In genomic region chr18:23938046-23938756, GRCh38 we compare ENCODE assay signal across 16 cellular contexts.
DNase-seq lines count a peak whose midpoint lies in the region; ATAC-seq, FAIRE-seq and TF ChIP-seq lines count a peak whose summit lies in the region.
"Had no signal": no experiment of that assay in that cellular context is flagged by ENCODE, and none has a peak within 500 bp of the region (broad histone marks: within the 10 kb centered on the region; RNA-seq: fewer than 3 reads in every experiment).

No MANE protein-coding gene starts in this region.

- peak overlapping the region in 3 of 4 donors; percentile 14 to 57 (median 32) for H3K4me3 Mint-ChIP-seq in CD4-positive, CD25-positive, alpha-beta regulatory T cell

- H4K20me1 ChIP-seq in K562 (replicated peaks; ENCODE audit: control insufficient read depth, insufficient read depth, low read length) = no peaks in the 10 kb centered on the region

- H3K9ac ChIP-seq in K562 (ENCODE audit: insufficient read depth in 1 of 2, low read depth in 2 of 2, low read length in 2 of 2) = no peak overlapping the region

- no peaks in the 10 kb centered on the region for H3K79me2 ChIP-seq in K562 (ENCODE audit: control insufficient read depth, insufficient read depth, low read length)

- no peaks in the 10 kb centered on the region for H3K9me3 Mint-ChIP-seq in CD4-positive, CD25-positive, alpha-beta regulatory T cell

- peaks cover 4% of the 10 kb centered on the region for H3K27me3 Mint-ChIP-seq in CD4-positive, CD25-positive, alpha-beta regulatory T cell

- H3K9me1 ChIP-seq in K562 (ENCODE audit: control insufficient read depth, insufficient read depth, low read length) = no peaks in the 10 kb centered on the region

- TF ChIP-seq RAD21 in K562 (CRISPR knock-in tag; conservative IDR thresholded peaks at IDR 0.05 in 1 of 2, IDR thresholded peaks at IDR 0.05 in 1 of 2) = no peak

- no peaks in the 10 kb centered on the region for H3K9me3 ChIP-seq in CD4-positive, CD25-positive, alpha-beta regulatory T cell (ENCODE audit: control insufficient read depth in 2 of 2, low read length in 2 of 2)
- no peaks in the 10 kb centered on the region for H3K9me3 ChIP-seq in K562 (replicated peaks; ENCODE audit: control insufficient read depth, insufficient read depth, low read depth, low read length)

- ATAC-seq in CD4-positive, CD25-positive, alpha-beta regulatory T cell (ENCODE audit: low read depth in 2 of 2) = peak; percentile 78 to 79
- ATAC-seq in GM18909 (IDR thresholded peaks at IDR 0.05; ENCODE audit: poor library complexity, unreplicated experiment) (peak; percentile 42), HG03521 (IDR thresholded peaks at IDR 0.05; ENCODE audit: unreplicated experiment) (peak; percentile 49), K562 (peak; percentile 65), HG03196 (IDR thresholded peaks at IDR 0.05; ENCODE audit: unreplicated experiment) (no peak)
- ATAC-seq: HepG2 had no signal

- H3K27me3 ChIP-seq in CD4-positive, CD25-positive, alpha-beta regulatory T cell (ENCODE audit: control insufficient read depth, insufficient read depth, low read length) = no peaks in the 10 kb centered on the region
- H3K27me3 ChIP-seq in K562 (ENCODE audit: control insufficient read depth in 2 of 2, insufficient read depth in 2 of 2, low read length in 2 of 2) = peaks cover 0 to 2% of the 10 kb centered on the region in 2 experiments; a peak in 1 of 5 replicates

- no peak overlapping the region for H3K4me2 ChIP-seq in K562 (ENCODE audit: insufficient read depth, low read length)

- BruUV-seq in K562 (replicated peaks; lab: Mats Ljungman, UMichigan) = no TSS peak

- no peaks in the 10 kb centered on the region for H3K36me3 ChIP-seq in CD4-positive, CD25-positive, alpha-beta regulatory T cell (ENCODE audit: control insufficient read depth, insufficient read depth, low read length)
- H3K36me3 ChIP-seq in K562 (ENCODE audit: control insufficient read depth, insufficient read depth, low read length) = no peaks in the 10 kb centered on the region

- no peak overlapping the region for H3K27ac ChIP-seq in CD4-positive, CD25-positive, alpha-beta regulatory T cell (ENCODE audit: insufficient read depth, low read length, poor library complexity, severe bottlenecking)
- H3K27ac ChIP-seq in K562 (ENCODE audit: extremely low read depth, low read depth, low read length) = no peak overlapping the region

- H3K4me3 ChIP-seq in CD4-positive, CD25-positive, alpha-beta regulatory T cell (ENCODE audit: low read depth, low read length) = peak overlapping the region; percentile 23
- no peak overlapping the region for H3K4me3 ChIP-seq in K562

- in situ Hi-C loops in K562 (cut with MboI) = no loop called here

- 0% methylated on average over 11 of the region's 11 CpGs for WGBS in K562 (ENCODE audit: insufficient coverage, low coverage, missing lambda C conversion rate)

- no peak for TF ChIP-seq CTCF in K562 (IDR thresholded peaks at IDR 0.05 in 2 of 3, conservative IDR thresholded peaks at IDR 0.05 in 1 of 3; ENCODE audit: insufficient read depth in 2 of 3, low read depth in 1 of 3, low read length in 3 of 3)

- intact Hi-C loops in K562 (cut with micrococcal nuclease) = no loop called here

- peak overlapping the region; percentile 58 to 83 (median 68) for H3K27ac Mint-ChIP-seq in CD4-positive, CD25-positive, alpha-beta regulatory T cell

- POLR2A ChIA-PET in K562 (lab: Yijun Ruan, JAX) = interaction anchor here (0.6 to 1.1 kb wide), 2 partner anchors 11 to 15 kb away, joined by 3 read pairs; no protein-coding TSS in a partner anchor

- H2AFZ ChIP-seq in K562 (ENCODE audit: low read depth, low read length) = no peak overlapping the region

- peaks cover 19 to 74% (median 53%) of the 10 kb centered on the region in 4 donors for H3K4me1 Mint-ChIP-seq in CD4-positive, CD25-positive, alpha-beta regulatory T cell

- H3K4me1 ChIP-seq in CD4-positive, CD25-positive, alpha-beta regulatory T cell (ENCODE audit: control insufficient read depth, insufficient read depth, low read length, poor library complexity, severe bottlenecking) = peaks cover 57% of the 10 kb centered on the region
- no peaks in the 10 kb centered on the region for H3K4me1 ChIP-seq in K562 (replicated peaks in 1 of 2; ENCODE audit: control insufficient read depth in 2 of 2, insufficient read depth in 2 of 2, low read length in 2 of 2)

- TF ChIP-seq EP300 in K562 (IDR thresholded peaks at IDR 0.05; ENCODE audit: low read length) = no peak

- no peaks in the 10 kb centered on the region for H3K36me3 Mint-ChIP-seq in CD4-positive, CD25-positive, alpha-beta regulatory T cell

- no peak for FAIRE-seq in K562 (lab: Jason Lieb, UNC)
- FAIRE-seq: HepG2, islet of Langerhans had no signal

- no peak for TF ChIP-seq POLR2A in K562 (conservative IDR thresholded peaks at IDR 0.05)

- peak in 2 of 3 donors; percentile 29 to 84 for DNase-seq in CD4-positive, CD25-positive, alpha-beta regulatory T cell
- DNase-seq in K562 (ENCODE audit: extremely low read depth in 1 of 4, low spot score in 3 of 4) = peak in 3 of 4 experiments; percentile 3 to 30 (median 27)
- DNase-seq in stimulated activated CD4-positive, alpha-beta T cell treated with anti-CD3 and anti-CD28 coated beads, Interleukin-4, amount 100 ng/mL, for 4 hours = no peak
- DNase-seq in NCI-H748 (lab: John Stamatoyannopoulos, UW; ENCODE audit: unreplicated experiment) = no peak
- no peak for DNase-seq in SIG-M5 treated with dmso at 0.1 percent for 504 hours (lab: John Stamatoyannopoulos, UW; ENCODE audit: unreplicated experiment)
- DNase-seq: C1 segment of cervical spinal cord; effector CD4-positive, alpha-beta T cell; GF-D8; NCI-H1417 treated with DMSO at 0.1 percent for 48 hours; NCI-H748 treated with DMSO at 0.1 percent for 48 hours; stimulated activated CD4-positive, alpha-beta T cell treated with anti-CD3 and anti-CD28 coated beads, Interleukin-2, amount 100 ng/mL, for 48 hours had no signal

- CTCF ChIA-PET in K562 (lab: Yijun Ruan, JAX; ENCODE audit: low intra/inter-chr PET ratio) = no interaction called here

TF ChIP-seq in K562, 482 proteins besides CTCF, POLR2A, EP300 and RAD21:
- peak; percentile 68 for TF ChIP-seq TFE3 (CRISPR knock-in tag; IDR thresholded peaks at IDR 0.05)
- TF ChIP-seq USF2 (CRISPR knock-in tag; IDR thresholded peaks at IDR 0.05) = peak; percentile 37; the same call in 1 of the 2 replicates
- TF ChIP-seq ELF1 (tag; IDR thresholded peaks at IDR 0.05) = no peak
- TF ChIP-seq ZFPM2 (CRISPR knock-in tag; IDR thresholded peaks at IDR 0.05) = no peak
- no peak for TF ChIP-seq MAFF (IDR thresholded peaks at IDR 0.05; ENCODE audit: low read length)
- TF ChIP-seq NFYB (IDR thresholded peaks at IDR 0.05; ENCODE audit: extremely low read depth, insufficient read length) = peak; percentile 46
- no peak for TF ChIP-seq MBD2 (IDR thresholded peaks at IDR 0.05; ENCODE audit: borderline replicate concordance, low read depth)
- TF ChIP-seq RAD51 (IDR thresholded peaks at IDR 0.05; ENCODE audit: borderline replicate concordance, low read depth) = peak; percentile 33; the same call in 1 of the 2 replicates

Comparison
In these comparisons a context has a peak if more than half of its experiments do, and no peak if none do; other contexts are left out.
1. DNase-seq: peak in CD4-positive, CD25-positive, alpha-beta regulatory T cell (2 of 3) and K562 (3 of 4); none in stimulated activated CD4-positive, alpha-beta T cell treated with anti-CD3 and anti-CD28 coated beads, Interleukin-4, amount 100 ng/mL, for 4 hours (0 of 2), NCI-H748 (single experiment) and SIG-M5 treated with dmso at 0.1 percent for 504 hours (single experiment).